7 cellular contexts compared by ENCODE assay signal in the genomic region with DNA sequence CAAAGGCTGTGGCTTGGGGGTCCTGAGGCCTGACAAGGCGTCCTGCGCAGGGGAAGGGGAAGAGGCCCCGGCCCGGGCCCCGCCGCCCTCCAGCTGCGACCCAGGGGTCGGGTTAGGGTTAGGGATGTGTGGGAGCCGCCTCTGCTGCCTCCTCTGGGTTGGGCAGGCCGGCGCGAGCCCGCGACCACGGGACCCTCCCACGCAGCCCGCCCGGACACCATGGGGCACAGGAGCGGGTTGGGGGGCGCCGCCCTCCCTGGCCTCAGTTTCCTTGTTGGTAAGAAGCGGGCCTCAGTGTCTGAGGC. TPM values are rescaled to one million over a fixed set of nuclear protein-coding genes. Genes with fewer than 3 reads are reported as not detected.
DNase-seq lines count a peak whose midpoint lies in the region; ATAC-seq and TF ChIP-seq lines count a peak whose summit lies in the region.

No MANE protein-coding gene starts in this region.

- H3K9ac ChIP-seq in neural progenitor cell, result peak overlapping the region; percentile 71

- H3K9me3 Mint-ChIP-seq in endothelial cell (ENCODE audit: unreplicated experiment) (no peaks in the 10 kb centered on the region), neural progenitor cell (no peaks in the 10 kb centered on the region)

- H3F3A ChIP-seq in neural progenitor cell (ENCODE audit: low read depth), result peaks cover 4% of the 10 kb centered on the region

- no peaks in the 10 kb centered on the region for H3K27me3 ChIP-seq in neural progenitor cell

- no peak overlapping the region for H3K27ac Mint-ChIP-seq in endothelial cell (ENCODE audit: unreplicated experiment)
- H3K27ac Mint-ChIP-seq in neural progenitor cell, result no peak overlapping the region

- no peaks in the 10 kb centered on the region for H3K36me3 ChIP-seq in neural progenitor cell

- peaks cover 8% of the 10 kb centered on the region for H3K79me2 ChIP-seq in neural progenitor cell (ENCODE audit: low read depth)

- peaks cover 5% of the 10 kb centered on the region for H3K4me1 ChIP-seq in neural progenitor cell

- H3K4me3 ChIP-seq in NB4 (ENCODE audit: low read depth, low read length), result peak overlapping the region; percentile 62
- peak overlapping the region; percentile 95 for H3K4me3 ChIP-seq in neural progenitor cell

- H3K4me1 Mint-ChIP-seq in endothelial cell (ENCODE audit: unreplicated experiment), result peaks cover 23% of the 10 kb centered on the region
- H3K4me1 Mint-ChIP-seq in neural progenitor cell, result peaks cover 8% of the 10 kb centered on the region

- no peaks in the 10 kb centered on the region for H4K20me1 ChIP-seq in neural progenitor cell (ENCODE audit: low read depth)

- H3K36me3 Mint-ChIP-seq in endothelial cell (ENCODE audit: low read depth, unreplicated experiment) (peaks cover 6% of the 10 kb centered on the region), neural progenitor cell (peaks cover 2% of the 10 kb centered on the region)

- H3K4me2 ChIP-seq in neural progenitor cell, result peak overlapping the region; percentile 98

- peak overlapping the region; percentile 36 for H2AFZ ChIP-seq in neural progenitor cell (replicated peaks)

- no peak overlapping the region for H3K27ac ChIP-seq in neural progenitor cell

- peak; percentile 5 for ATAC-seq in GM21367 (IDR thresholded peaks at IDR 0.05; ENCODE audit: unreplicated experiment)

- TF ChIP-seq CTCF in NB4 (IDR thresholded peaks at IDR 0.05; ENCODE audit: low read depth, low read length), result no peak
- TF ChIP-seq CTCF in endothelial cell (IDR thresholded peaks at IDR 0.05; ENCODE audit: unreplicated experiment), result no peak
- TF ChIP-seq CTCF in neural progenitor cell (IDR thresholded peaks at IDR 0.05), result no peak

- TF ChIP-seq POLR2A in NB4 (IDR thresholded peaks at IDR 0.05; ENCODE audit: extremely low read depth, insufficient read length), result no peak

- H3K27me3 Mint-ChIP-seq in endothelial cell (ENCODE audit: unreplicated experiment) (peaks cover 4% of the 10 kb centered on the region), neural progenitor cell (ENCODE audit: insufficient read depth, low read depth) (peaks cover 3% of the 10 kb centered on the region)

- DNase-seq in NB4 (ENCODE audit: low read depth) (peak; percentile 47), endothelial cell (ENCODE audit: low spot score) (no peak), neural progenitor cell (ENCODE audit: low spot score) (peak; percentile 35), NCI-H345 treated with DMSO at 0.1 percent for 48 hours (lab: John Stamatoyannopoulos, UW; ENCODE audit: unreplicated experiment) (no peak), NCI-H187 (lab: John Stamatoyannopoulos, UW) (no peak), NCI-H2171 treated with DMSO at 0.1 percent for 48 hours (lab: John Stamatoyannopoulos, UW) (no peak)

- H3K4me3 Mint-ChIP-seq in endothelial cell (ENCODE audit: unreplicated experiment) (peak overlapping the region; percentile 85), neural progenitor cell (peak overlapping the region; percentile 85)

- no peaks in the 10 kb centered on the region for H3K9me3 ChIP-seq in neural progenitor cell (ENCODE audit: low read depth)

RNA-seq across cellular contexts. Expression of gene CIAO3, which starts 0.4 kb away (rescaled TPM):
- total RNA-seq in endothelial cell (ENCODE audit: unreplicated experiment), result 51.0 TPM
- 20.5 and 38.2 TPM in 2 replicates for total RNA-seq in neural progenitor cell (ENCODE audit: low replicate concordance)

RNA-seq across cellular contexts. Expression of gene HAGHL, which starts 13.5 kb away (rescaled TPM):
- total RNA-seq in endothelial cell (ENCODE audit: unreplicated experiment), result 1.5 TPM
- 1.0 and 5.4 TPM in 2 replicates for total RNA-seq in neural progenitor cell (ENCODE audit: low replicate concordance)

RNA-seq across cellular contexts. Expression of gene CCDC78, which starts 14.2 kb away (rescaled TPM):
- total RNA-seq in endothelial cell (ENCODE audit: unreplicated experiment) (0.85 TPM), neural progenitor cell (ENCODE audit: low replicate concordance) (0.67 and 3.7 TPM in 2 replicates)

RNA-seq across cellular contexts. Expression of gene ANTKMT, which starts 19.5 kb away (rescaled TPM):
- total RNA-seq in endothelial cell (ENCODE audit: unreplicated experiment), result 11.1 TPM
- 7.5 and 20.9 TPM in 2 replicates for total RNA-seq in neural progenitor cell (ENCODE audit: low replicate concordance)

RNA-seq across cellular contexts. Expression of gene MSLN, which starts 20.1 kb away (rescaled TPM):
- total RNA-seq in endothelial cell (ENCODE audit: unreplicated experiment) (0.44 TPM), neural progenitor cell (ENCODE audit: low replicate concordance) (0.82 and 1.2 TPM in 2 replicates)

Comparison
In these comparisons a context has a peak if more than half of its experiments do, and no peak if none do; other contexts are left out.
1. DNase-seq: peak in NB4 (single experiment) and neural progenitor cell (single experiment); none in endothelial cell (single experiment), NCI-H345 treated with DMSO at 0.1 percent for 48 hours (single experiment), NCI-H187 (0 of 2) and NCI-H2171 treated with DMSO at 0.1 percent for 48 hours (single experiment).